In genomic region chrX:107627792-107628661, GRCh38 we compare ENCODE assay signal across 1 cellular context.
TF ChIP-seq lines count a peak whose summit lies in the region.

Gene PRPS1, plus strand, starts transcription at chrX:107628510. Its CDS starts 119 bp downstream, at chrX:107628629.

TF ChIP-seq in K562, 482 proteins besides CTCF, POLR2A, EP300 and RAD21 (continued from another document and continues in another):
- TF ChIP-seq MNT (conservative IDR thresholded peaks at IDR 0.05) (peak in 1 of 2 experiments; percentile 7; a peak in 1 of 4 replicates), CTCFL (IDR thresholded peaks at IDR 0.05; ENCODE audit: borderline replicate concordance, insufficient read depth, low read depth, low read length, poor library complexity, severe bottlenecking) (no peak), ZNF766 (CRISPR knock-in tag; conservative IDR thresholded peaks at IDR 0.05) (no peak), ZNF584 (CRISPR knock-in tag; IDR thresholded peaks at IDR 0.05; ENCODE audit: low read depth) (no peak), RFX1 (IDR thresholded peaks at IDR 0.05) (peak; percentile 20; the same call in 1 of the 2 replicates), PRMT5 (CRISPR knock-in tag; IDR thresholded peaks at IDR 0.05) (no peak), ATF1 (CRISPR knock-in tag; IDR thresholded peaks at IDR 0.05) (no peak), ATF1 (tag; IDR thresholded peaks at IDR 0.05) (peak; percentile 80), CXXC5 (CRISPR knock-in tag; IDR thresholded peaks at IDR 0.05) (0 out of 2 replicates have a peak, but pooled peaks have one; percentile 43), SIN3A (IDR thresholded peaks at IDR 0.05; ENCODE audit: borderline replicate concordance in 2 of 2, control insufficient read depth in 1 of 2, low read depth in 2 of 2, low read length in 2 of 2) (peak in 1 of 2 experiments; percentile 43; a peak in 1 of 4 replicates), POLR2B (IDR thresholded peaks at IDR 0.05; ENCODE audit: low read depth, partially characterized antibody) (peak; percentile 67), SUPT5H (IDR thresholded peaks at IDR 0.05) (peak; percentile 83), TBL1XR1 (IDR thresholded peaks at IDR 0.05; ENCODE audit: low read length in 2 of 2) (no peak), JUND (IDR thresholded peaks at IDR 0.05; ENCODE audit: borderline replicate concordance, low read depth, low read length) (peak; percentile 38; the same call in 1 of the 2 replicates), JUND (tag; IDR thresholded peaks at IDR 0.05; ENCODE audit: borderline replicate concordance, low read depth, low read length) (no peak; the same call in 2 of the 3 replicates), CREB1 (IDR thresholded peaks at IDR 0.05) (peak; percentile 49), CREB1 (CRISPR knock-in tag; IDR thresholded peaks at IDR 0.05) (peak; percentile 39), POLR2AphosphoS5 (IDR thresholded peaks at IDR 0.05; ENCODE audit: control insufficient read depth, insufficient read depth, low read depth, low read length) (peak; percentile 64), POLR2G (IDR thresholded peaks at IDR 0.05; ENCODE audit: low read depth, low read length) (peak; percentile 91), TAF7 (tag; IDR thresholded peaks at IDR 0.05) (peak; percentile 28; the same call in 1 of the 2 replicates), ILF3 (IDR thresholded peaks at IDR 0.05; ENCODE audit: borderline replicate concordance) (no peak), ZFX (CRISPR knock-in tag; IDR thresholded peaks at IDR 0.05) (peak; percentile 89), TFAP4 (CRISPR knock-in tag; IDR thresholded peaks at IDR 0.05; ENCODE audit: borderline replicate concordance) (peak; percentile 37; the same call in 1 of the 2 replicates), E2F8 (IDR thresholded peaks at IDR 0.05; ENCODE audit: low read depth, partially characterized antibody) (peak; percentile 96), ZBTB40 (IDR thresholded peaks at IDR 0.05) (0 out of 2 replicates have a peak, but pooled peaks have one; percentile 38), ZBTB40 (CRISPR knock-in tag; IDR thresholded peaks at IDR 0.05) (no peak), SP1 (CRISPR knock-in tag; IDR thresholded peaks at IDR 0.05) (peak; percentile 65; the same call in 1 of the 2 replicates), ZNF282 (CRISPR knock-in tag; IDR thresholded peaks at IDR 0.05) (no peak), YY1 (IDR thresholded peaks at IDR 0.05; ENCODE audit: borderline replicate concordance in 1 of 3, control insufficient read depth in 1 of 3, extremely low read depth in 1 of 3, insufficient read depth in 3 of 3, insufficient read length in 1 of 3, insufficient replicate concordance in 2 of 3, low read depth in 1 of 3, low read length in 2 of 3) (peak; percentile 74 to 93 (median 90)), TEAD4 (IDR thresholded peaks at IDR 0.05; ENCODE audit: low read length) (peak; percentile 73), TEAD4 (CRISPR knock-in tag; IDR thresholded peaks at IDR 0.05; ENCODE audit: borderline replicate concordance) (peak; percentile 41; the same call in 1 of the 2 replicates), SMAD4 (CRISPR knock-in tag; conservative IDR thresholded peaks at IDR 0.05) (no peak), RFX7 (CRISPR knock-in tag; IDR thresholded peaks at IDR 0.05) (no peak), EGR1 (conservative IDR thresholded peaks at IDR 0.05) (peak; percentile 55), HDAC3 (IDR thresholded peaks at IDR 0.05; ENCODE audit: borderline replicate concordance, partially characterized antibody) (no peak), NCOA6 (IDR thresholded peaks at IDR 0.05) (no peak), CAMTA2 (CRISPR knock-in tag; conservative IDR thresholded peaks at IDR 0.05) (no peak), ATF7 (IDR thresholded peaks at IDR 0.05) (peak; percentile 62), ETV1 (tag; conservative IDR thresholded peaks at IDR 0.05; ENCODE audit: low read depth) (no peak), NRF1 (conservative IDR thresholded peaks at IDR 0.05 in 1 of 2, IDR thresholded peaks at IDR 0.05 in 1 of 2) (peak; percentile 42 to 62)
